7 cellular contexts compared by ENCODE assay signal in the genomic region with DNA sequence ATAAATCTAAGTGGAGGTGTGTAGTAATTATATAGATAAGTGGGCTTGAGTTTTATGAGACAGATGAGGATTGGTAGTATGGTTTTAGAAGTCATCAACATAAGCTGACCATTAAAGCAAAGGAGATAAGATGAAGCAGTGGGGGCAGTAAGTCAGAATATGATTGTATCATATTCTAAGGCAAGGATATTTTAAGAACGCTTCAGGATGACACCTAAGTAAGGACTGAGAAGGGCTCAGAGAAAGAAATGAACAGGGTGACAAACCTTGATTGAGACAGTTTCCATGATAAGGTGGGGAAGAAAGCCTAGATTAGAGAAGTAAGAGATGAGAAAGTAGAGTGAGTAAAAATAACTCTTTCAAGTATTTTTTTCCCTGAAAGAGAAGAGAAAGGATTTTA.
"Had no signal": no experiment of that assay in that cellular context is flagged by ENCODE, and none has a peak within 500 bp of the region (broad histone marks: within the 10 kb centered on the region; RNA-seq: fewer than 3 reads in every experiment).

No MANE protein-coding gene starts in this region.

- ATAC-seq: GM23338, HepG2, K562 had no signal

- H3K4me3 ChIP-seq: GM23338, K562 had no signal

- DNase-seq: H9, HFFc6, IMR-90, KG1 had no signal

- H3K4me2 ChIP-seq: GM23338 had no signal
